Comparison of ENCODE assay signal across 8 cellular contexts in genomic region chr1:88061106-88061829, GRCh38.
DNase-seq lines count a peak whose midpoint lies in the region; ATAC-seq and TF ChIP-seq lines count a peak whose summit lies in the region.

No MANE protein-coding gene starts in this region.

- H3K27ac Mint-ChIP-seq in stimulated activated naive CD8-positive, alpha-beta T cell treated with anti-CD3 and anti-CD28 coated beads, Interleukin-15, amount 100 ng/mL, for 72 hours, result peak overlapping the region in 1 of 2 donors; percentile 75

- H3K4me1 ChIP-seq in upper lobe of right lung, result no peaks in the 10 kb centered on the region

- H3K27me3 ChIP-seq in brain microvascular endothelial cell (replicated peaks) (no peaks in the 10 kb centered on the region), kidney epithelial cell (ENCODE audit: control insufficient read depth, insufficient read depth, low read length) (no peaks in the 10 kb centered on the region), upper lobe of right lung (no peaks in the 10 kb centered on the region)

- intact Hi-C loops in upper lobe of right lung (cut with DNase I), result no loop called here

- H3K4me3 Mint-ChIP-seq in stimulated activated naive CD8-positive, alpha-beta T cell treated with anti-CD3 and anti-CD28 coated beads, Interleukin-15, amount 100 ng/mL, for 72 hours, result no peak overlapping the region

- H3K27me3 Mint-ChIP-seq in stimulated activated naive CD8-positive, alpha-beta T cell treated with anti-CD3 and anti-CD28 coated beads, Interleukin-15, amount 100 ng/mL, for 72 hours, result peaks cover 12% of the 10 kb centered on the region

- H3K36me3 ChIP-seq in brain microvascular endothelial cell (replicated peaks), result no peaks in the 10 kb centered on the region
- no peaks in the 10 kb centered on the region for H3K36me3 ChIP-seq in kidney epithelial cell (ENCODE audit: control insufficient read depth, insufficient read depth, low read length)
- no peaks in the 10 kb centered on the region for H3K36me3 ChIP-seq in upper lobe of right lung

- peak; percentile 17 for DNase-seq in stimulated activated CD4-positive, alpha-beta T cell treated with anti-CD3 and anti-CD28 coated beads, Interleukin-15, amount 100 ng/mL, for 24 hours
- DNase-seq in stimulated activated CD4-positive, alpha-beta T cell treated with anti-CD3 and anti-CD28 coated beads, Interleukin-1b, Interleukin-23, amount 100 ng/mL, for 48 hours, result no peak
- DNase-seq in NCI-H510A treated with DMSO at 0.1 percent for 48 hours (lab: John Stamatoyannopoulos, UW) (peak; percentile 69), brain microvascular endothelial cell (peak; percentile 57), kidney epithelial cell (ENCODE audit: low read depth) (no peak), upper lobe of right lung (no peak)
- no peak for DNase-seq in stimulated activated naive CD8-positive, alpha-beta T cell treated with anti-CD3 and anti-CD28 coated beads, Interleukin-15, amount 100 ng/mL, for 72 hours

- no peaks in the 10 kb centered on the region for H3K4me1 Mint-ChIP-seq in stimulated activated naive CD8-positive, alpha-beta T cell treated with anti-CD3 and anti-CD28 coated beads, Interleukin-15, amount 100 ng/mL, for 72 hours

- no peaks in the 10 kb centered on the region for H3K9me3 ChIP-seq in upper lobe of right lung

- in situ Hi-C loops in brain microvascular endothelial cell (cut with HindIII; ENCODE audit: low pct_ligation_motif_present, low sequenced_read_pairs), result no loop called here

- H3K4me3 ChIP-seq in brain microvascular endothelial cell (ENCODE audit: low read depth, low read length), result no peak overlapping the region
- H3K4me3 ChIP-seq in kidney epithelial cell (ENCODE audit: low read depth, low read length), result no peak overlapping the region
- H3K4me3 ChIP-seq in upper lobe of right lung, result no peak overlapping the region

- H3K27ac ChIP-seq in brain microvascular endothelial cell (no peak overlapping the region), upper lobe of right lung (no peak overlapping the region)

- peak; percentile 92 for TF ChIP-seq CTCF in brain microvascular endothelial cell (IDR thresholded peaks at IDR 0.05; ENCODE audit: low read depth, low read length, missing control alignments)
- TF ChIP-seq CTCF in kidney epithelial cell (IDR thresholded peaks at IDR 0.05; ENCODE audit: insufficient read depth, low read length, poor library complexity, severe bottlenecking), result peak; percentile 84
- peak; percentile 55 for TF ChIP-seq CTCF in upper lobe of right lung (IDR thresholded peaks at IDR 0.05)

- H3K9me3 Mint-ChIP-seq in stimulated activated naive CD8-positive, alpha-beta T cell treated with anti-CD3 and anti-CD28 coated beads, Interleukin-15, amount 100 ng/mL, for 72 hours, result no peaks in the 10 kb centered on the region

- ATAC-seq in HG02759 (IDR thresholded peaks at IDR 0.05; ENCODE audit: unreplicated experiment), result peak; percentile 68
- peak; percentile 82 for ATAC-seq in upper lobe of right lung
- ATAC-seq in stimulated activated naive CD8-positive, alpha-beta T cell treated with anti-CD3 and anti-CD28 coated beads, Interleukin-15, amount 100 ng/mL, for 72 hours, result no peak

Comparison
In these comparisons a context has a peak if more than half of its experiments do, and no peak if none do; other contexts are left out.
1. DNase-seq: peak in stimulated activated CD4-positive, alpha-beta T cell treated with anti-CD3 and anti-CD28 coated beads, Interleukin-15, amount 100 ng/mL, for 24 hours (single experiment), NCI-H510A treated with DMSO at 0.1 percent for 48 hours (single experiment) and brain microvascular endothelial cell (single experiment); none in stimulated activated CD4-positive, alpha-beta T cell treated with anti-CD3 and anti-CD28 coated beads, Interleukin-1b, Interleukin-23, amount 100 ng/mL, for 48 hours (single experiment), kidney epithelial cell (single experiment), upper lobe of right lung (single experiment) and stimulated activated naive CD8-positive, alpha-beta T cell treated with anti-CD3 and anti-CD28 coated beads, Interleukin-15, amount 100 ng/mL, for 72 hours (0 of 2).
2. Peak in every context shown above with its lines, with median percentiles within 50 percentile points of each other: CTCF ChIP-seq.